In genomic region chr16:57308041-57308440, GRCh38 we compare ENCODE assay signal across 24 cellular contexts. TPM values are rescaled to one million over a fixed set of nuclear protein-coding genes. Genes with fewer than 3 reads are reported as not detected.
DNase-seq lines count a peak whose midpoint lies in the region; ATAC-seq, FAIRE-seq and TF ChIP-seq lines count a peak whose summit lies in the region.
"Had no signal": no experiment of that assay in that cellular context is flagged by ENCODE, and none has a peak within 500 bp of the region (broad histone marks: within the 10 kb centered on the region; RNA-seq: fewer than 3 reads in every experiment).

No MANE protein-coding gene starts in this region.

- FAIRE-seq in H1 (lab: Jason Lieb, UNC), result no peak

- H4K20me1 ChIP-seq in H1 (replicated peaks in 1 of 2; ENCODE audit: control insufficient read depth in 1 of 2, insufficient read depth in 2 of 2, low read length in 2 of 2) (no peaks in the 10 kb centered on the region), osteoblast (ENCODE audit: insufficient read depth, low read length) (no peaks in the 10 kb centered on the region)

- H2BK5ac ChIP-seq in H1 (ENCODE audit: low read depth, low read length), result no peak overlapping the region

- POLR2A ChIA-PET in H1 (lab: Charles Lee; ENCODE audit: partially characterized antibody), result no interaction called here
- POLR2A ChIA-PET in GM10248 (lab: Yijun Ruan, JAX), result no interaction called here

- H3K23ac ChIP-seq in H1 (ENCODE audit: insufficient read length), result no peak overlapping the region

- no peak overlapping the region for H3K56ac ChIP-seq in H1 (replicated peaks; ENCODE audit: insufficient read length, low read depth, low read length)

- no peak overlapping the region for H4K8ac ChIP-seq in H1 (ENCODE audit: extremely low read depth, insufficient read depth, low read length)

- H3K27me3 ChIP-seq in H1 (replicated peaks in 1 of 4; ENCODE audit: control insufficient read depth in 3 of 4, extremely low read depth in 1 of 4, insufficient read depth in 3 of 4, low read length in 3 of 4) (no peaks in the 10 kb centered on the region; a peak in 1 of 7 replicates), osteoblast (ENCODE audit: insufficient read depth, low read length) (peaks cover 12% of the 10 kb centered on the region), suprapubic skin (no peaks in the 10 kb centered on the region)

- no peaks in the 10 kb centered on the region for H3K23me2 ChIP-seq in H1 (ENCODE audit: low read depth, low read length)

- H2BK15ac ChIP-seq in H1 (ENCODE audit: low read length), result no peak overlapping the region

- H3K4me1 ChIP-seq in H1 (replicated peaks in 1 of 4; ENCODE audit: control insufficient read depth in 3 of 4, insufficient read depth in 4 of 4, low read length in 3 of 4), result no peaks in the 10 kb centered on the region
- H3K4me1 ChIP-seq in osteoblast (ENCODE audit: insufficient read depth, low read length), result peaks cover 4% of the 10 kb centered on the region
- H3K4me1 ChIP-seq in suprapubic skin, result peaks cover 6% of the 10 kb centered on the region

- no peak for TF ChIP-seq RAD21 in H1 (IDR thresholded peaks at IDR 0.05 in 1 of 2, conservative IDR thresholded peaks at IDR 0.05 in 1 of 2; ENCODE audit: low read depth in 2 of 2, low read length in 2 of 2)

- H3K27ac Mint-ChIP-seq in T-helper 17 cell, result peak overlapping the region; percentile 49

- no peaks in the 10 kb centered on the region for H3K36me3 Mint-ChIP-seq in T-helper 17 cell (ENCODE audit: low read depth)

- peaks cover 10% of the 10 kb centered on the region for H3K27me3 Mint-ChIP-seq in T-helper 17 cell

- no peak overlapping the region for H2BK120ac ChIP-seq in H1 (replicated peaks; ENCODE audit: low read depth, low read length)

- H3K79me2 ChIP-seq in H1 (ENCODE audit: control insufficient read depth in 1 of 2, insufficient read depth in 2 of 2, low read length in 2 of 2), result no peaks in the 10 kb centered on the region
- no peaks in the 10 kb centered on the region for H3K79me2 ChIP-seq in osteoblast (ENCODE audit: insufficient read depth, low read length)

- H3K18ac ChIP-seq in H1 (ENCODE audit: extremely low read depth, low read length), result no peak overlapping the region

- H2AFZ ChIP-seq in H1 (ENCODE audit: low read length) (no peak overlapping the region), osteoblast (ENCODE audit: low read length) (no peak overlapping the region)
- H2AFZ ChIP-seq: GM23248 had no signal

- no peak overlapping the region for H4K5ac ChIP-seq in H1 (ENCODE audit: insufficient read length, low read depth, low read length)

- H3K14ac ChIP-seq in H1 (ENCODE audit: insufficient read length), result no peak overlapping the region

- H3K4me1 Mint-ChIP-seq in T-helper 17 cell, result peaks cover 22% of the 10 kb centered on the region

- H3K9me3 ChIP-seq in T-helper 17 cell (ENCODE audit: control insufficient read depth, low read length, poor library complexity, severe bottlenecking), result no peaks in the 10 kb centered on the region
- H3K9me3 ChIP-seq in H1 (ENCODE audit: insufficient read depth in 2 of 2, low read depth in 1 of 2, low read length in 1 of 2), result no peaks in the 10 kb centered on the region
- H3K9me3 ChIP-seq in osteoblast (ENCODE audit: low read depth, low read length), result no peaks in the 10 kb centered on the region
- no peaks in the 10 kb centered on the region for H3K9me3 ChIP-seq in suprapubic skin

- no peak overlapping the region for H3K4me3 ChIP-seq in H1 (ENCODE audit: extremely low read depth in 1 of 4, insufficient read depth in 2 of 4, low read depth in 3 of 4, low read length in 4 of 4)
- H3K4me3 ChIP-seq in osteoblast (ENCODE audit: insufficient read depth, low read length), result no peak overlapping the region
- no peak overlapping the region for H3K4me3 ChIP-seq in suprapubic skin
- H3K4me3 ChIP-seq: GM23248 had no signal

- CTCF ChIA-PET in H1 (lab: Charles Lee; ENCODE audit: partially characterized antibody) (interaction anchor here (0.6 to 18.2 kb wide), 3 partner anchors 8 to 110 kb away, joined by 3 to 513 read pairs (median 6); no protein-coding TSS in a partner anchor), GM10248 (lab: Yijun Ruan, JAX) (interaction anchor here (0.8 to 11.1 kb wide), 3 partner anchors 8 to 154 kb away, joined by 3 to 454 read pairs (median 5); partner anchors contain the start of gene POLR2C)

- H3K4me2 ChIP-seq in H1 (ENCODE audit: insufficient read depth in 1 of 2, low read depth in 2 of 2, low read length in 2 of 2) (no peak overlapping the region), osteoblast (ENCODE audit: insufficient read depth, low read length) (no peak overlapping the region)

- H3K79me1 ChIP-seq in H1 (ENCODE audit: low read depth, low read length), result no peaks in the 10 kb centered on the region

- no peak overlapping the region for H3K4ac ChIP-seq in H1 (replicated peaks; ENCODE audit: insufficient read length, low read depth, low read length)

- TF ChIP-seq POLR2A in H1 (IDR thresholded peaks at IDR 0.05; ENCODE audit: control extremely low read depth in 1 of 2, low read depth in 2 of 2, low read length in 2 of 2), result no peak
- TF ChIP-seq POLR2A in suprapubic skin (IDR thresholded peaks at IDR 0.05), result no peak

- TF ChIP-seq CTCF in H1 (IDR thresholded peaks at IDR 0.05; ENCODE audit: control extremely low read depth in 1 of 3, insufficient read depth in 1 of 3, low read depth in 1 of 3, low read length in 3 of 3) (no peak), osteoblast (IDR thresholded peaks at IDR 0.05; ENCODE audit: extremely low read depth, low read depth, low read length) (no peak), suprapubic skin (IDR thresholded peaks at IDR 0.05) (no peak), GM10248 (IDR thresholded peaks at IDR 0.05; ENCODE audit: control extremely low read depth, extremely low read depth, low read depth, missing control alignments) (no peak)

- H2BK20ac ChIP-seq in H1 (ENCODE audit: low read length), result no peak overlapping the region

- H4K91ac ChIP-seq in H1 (replicated peaks; ENCODE audit: insufficient read length, low read length), result no peak overlapping the region

- H3K36me3 ChIP-seq in H1 (ENCODE audit: control insufficient read depth in 2 of 4, insufficient read depth in 4 of 4, low read length in 3 of 4), result no peaks in the 10 kb centered on the region
- no peaks in the 10 kb centered on the region for H3K36me3 ChIP-seq in osteoblast (ENCODE audit: insufficient read depth, low read length)
- H3K36me3 ChIP-seq in suprapubic skin, result no peaks in the 10 kb centered on the region

- DNase-seq in T-helper 17 cell (no peak), H1 (ENCODE audit: low read depth in 1 of 2, low spot score in 2 of 2) (no peak), osteoblast (ENCODE audit: insufficient read length, low spot score, missing footprints) (peak; percentile 25), suprapubic skin (ENCODE audit: low spot score in 2 of 2) (peak; percentile 8 to 34), HuH-7.5 (ENCODE audit: low spot score) (no peak), GM10248 (ENCODE audit: extremely low spot score) (no peak)
- DNase-seq: ACHN, DND-41, GM23248, HCEC 1CT, IMR-90, NCI-H1417 treated with DMSO at 0.1 percent for 48 hours, NCI-H187 treated with DMSO at 0.1 percent for 48 hours, NCI-H2227 treated with DMSO at 0.1 percent for 48 hours, NCI-H524, PC-3, RPMI8226, SIG-M5 had no signal

- H3K4me3 Mint-ChIP-seq in T-helper 17 cell, result no peak overlapping the region

- no peak for TF ChIP-seq EP300 in H1 (IDR thresholded peaks at IDR 0.05; ENCODE audit: borderline replicate concordance in 1 of 2, low read depth in 2 of 2, low read length in 2 of 2)
- TF ChIP-seq EP300 in suprapubic skin (IDR thresholded peaks at IDR 0.05), result no peak

- H3K27ac ChIP-seq in H1 (ENCODE audit: low read depth, low read length) (no peak overlapping the region), osteoblast (ENCODE audit: low read depth, low read length) (no peak overlapping the region), suprapubic skin (no peak overlapping the region)
- H3K27ac ChIP-seq: C4-2B, GM23248 had no signal

- no peak overlapping the region for H3K9ac ChIP-seq in H1 (replicated peaks in 1 of 4; ENCODE audit: extremely low read depth in 1 of 4, low read depth in 3 of 4, low read length in 3 of 4)
- H3K9ac ChIP-seq: GM23248 had no signal

- no peak overlapping the region for H2AK5ac ChIP-seq in H1 (ENCODE audit: low read depth, low read length)

- H2BK12ac ChIP-seq in H1 (ENCODE audit: low read depth, low read length), result 0 out of 2 replicates have a peak overlapping the region, but pooled peaks have one; percentile 50

- 62% methylated on average over 5 of the region's 5 CpGs; no CpG with 5 or more reads in 1 of the 2 experiments for WGBS in H1 (ENCODE audit: extremely low coverage in 1 of 2, insufficient coverage in 1 of 2, insufficient read length in 1 of 2, insufficient replicate concordance in 2 of 2, low coverage in 1 of 2, low lambda C conversion rate in 2 of 2, missing lambda C conversion rate in 1 of 2), 2 experiments
- 66% methylated on average over 5 of the region's 5 CpGs for WGBS in suprapubic skin

- ATAC-seq in T-helper 17 cell, result no peak
- ATAC-seq in GM21390 (IDR thresholded peaks at IDR 0.05; ENCODE audit: unreplicated experiment), result no peak
- ATAC-seq: PC-3, SK-N-SH treated with all-trans-retinoic acid at 6 μM for 48 hours had no signal

TF ChIP-seq in H1, 55 proteins besides CTCF, POLR2A, EP300 and RAD21:
- TF ChIP-seq SUZ12 (IDR thresholded peaks at IDR 0.05; ENCODE audit: low read length), result no peak
TF ChIP-seq in H1: peak in this region for 0.

RNA-seq across cellular contexts. Expression of gene PLLP, which starts 23.6 kb away (rescaled TPM):
- total RNA-seq in T-helper 17 cell (under 1 TPM; 0.16 to 0.75 TPM), osteoblast (under 0.01 TPM in 2 replicates), suprapubic skin (100 to 1,000 TPM in 3 of 4 donors, 10 to 100 TPM in 1; 34.7 to 215 (median 205) TPM)
- 2.3 and 2.9 TPM in 2 replicates for total RNA-seq in H1 (2021; fragmentation: NEBNext Ultra II Directional; extraction: Animal tissue kit (Norgen Biotek cat#: 25700))
- polyA plus RNA-seq in H1 (2011; rRNA removed), result 9.7 and 10.6 TPM in 2 replicates
- polyA plus RNA-seq in H1 (2011; cell fraction: cytosol; rRNA removed), result 6.6 TPM
- polyA plus RNA-seq in H1 (2011; cell fraction: nucleus; rRNA removed), result 4.5 TPM
- 2.7 to 4.6 TPM (median 3.7 TPM) in 4 replicates for polyA plus RNA-seq in H1 (2012, experiment 1 of 2)
- polyA plus RNA-seq in H1 (2012, experiment 2 of 2), result 5.6 TPM
- 4.5 TPM for polyA plus RNA-seq in H1 (2013, experiment 1 of 2)
- 5.9 TPM for polyA plus RNA-seq in H1 (2013, experiment 2 of 2)
- polyA minus RNA-seq in H1 (2011; rRNA and poly(A)+ RNA removed), result 3.9 and 4.3 TPM in 2 replicates
- 4.3 TPM for polyA minus RNA-seq in H1 (2011; cell fraction: cytosol; rRNA and poly(A)+ RNA removed)
- 2.7 TPM for polyA minus RNA-seq in H1 (2011; cell fraction: nucleus; rRNA and poly(A)+ RNA removed)
- total RNA-seq: GM23248, IMR-90 had no signal

RNA-seq across cellular contexts. Expression of gene CCL22, which starts 50.5 kb away (rescaled TPM):
- not detected for total RNA-seq in T-helper 17 cell
- not detected in 2 replicates for total RNA-seq in H1 (2021; fragmentation: NEBNext Ultra II Directional; extraction: Animal tissue kit (Norgen Biotek cat#: 25700))
- polyA plus RNA-seq in H1 (2011; rRNA removed), result not detected in 2 replicates
- not detected for polyA plus RNA-seq in H1 (2011; cell fraction: cytosol; rRNA removed)
- polyA plus RNA-seq in H1 (2011; cell fraction: nucleus; rRNA removed), result not detected
- polyA plus RNA-seq in H1 (2012, experiment 1 of 2), result not detected in 4 replicates
- polyA plus RNA-seq in H1 (2012, experiment 2 of 2), result 0.07 TPM
- polyA plus RNA-seq in H1 (2013, experiment 1 of 2), result 0.02 TPM
- polyA plus RNA-seq in H1 (2013, experiment 2 of 2), result 0.07 TPM
- not detected in 2 replicates for polyA minus RNA-seq in H1 (2011; rRNA and poly(A)+ RNA removed)
- not detected for polyA minus RNA-seq in H1 (2011; cell fraction: cytosol; rRNA and poly(A)+ RNA removed)
- polyA minus RNA-seq in H1 (2011; cell fraction: nucleus; rRNA and poly(A)+ RNA removed), result not detected
- not detected in 2 replicates for total RNA-seq in osteoblast
- total RNA-seq in suprapubic skin, result 10 to 100 TPM in 1 of 4 donors, 1 to 10 TPM in 3; 1.5 to 11.7 (median 3.3) TPM
- total RNA-seq: G401, GM23248, HT-29, IMR-90, M059J, PC-3 had no signal
- polyA plus RNA-seq: IMR-90 had no signal

Comparison
In these comparisons a context has a peak if more than half of its experiments do, and no peak if none do; other contexts are left out.
1. DNase-seq: peak in osteoblast (single experiment) and suprapubic skin (2 of 2); none in T-helper 17 cell (0 of 3), H1 (0 of 2), HuH-7.5 (single experiment) and GM10248 (single experiment).